12 cellular contexts compared by ENCODE assay signal in genomic region chr2:240624011-240624949, GRCh38. TPM values are rescaled to one million over a fixed set of nuclear protein-coding genes. Genes with fewer than 3 reads are reported as not detected.
DNase-seq lines count a peak whose midpoint lies in the region; ATAC-seq and TF ChIP-seq lines count a peak whose summit lies in the region.
"Had no signal": no experiment of that assay in that cellular context is flagged by ENCODE, and none has a peak within 500 bp of the region (broad histone marks: within the 10 kb centered on the region; RNA-seq: fewer than 3 reads in every experiment).

No MANE protein-coding gene starts in this region.

- H3K27ac ChIP-seq in lower lobe of right lung (peak overlapping the region; percentile 24), upper lobe of right lung (no peak overlapping the region)
- H3K27ac ChIP-seq: C4-2B, neural progenitor cell had no signal

- TF ChIP-seq CTCF in lower lobe of right lung (IDR thresholded peaks at IDR 0.05), result no peak
- TF ChIP-seq CTCF in upper lobe of right lung (IDR thresholded peaks at IDR 0.05), result no peak
- no peak for TF ChIP-seq CTCF in MCF 10A (IDR thresholded peaks at IDR 0.05; ENCODE audit: unreplicated experiment)

- H3K27me3 ChIP-seq in lower lobe of right lung (ENCODE audit: low read depth) (no peaks in the 10 kb centered on the region), upper lobe of right lung (no peaks in the 10 kb centered on the region)
- H3K27me3 ChIP-seq: neural progenitor cell had no signal

- peaks cover 55% of the 10 kb centered on the region for H3K4me1 Mint-ChIP-seq in activated naive CD4-positive, alpha-beta T cell treated with anti-CD3 and anti-CD28 coated beads for 36 hours (ENCODE audit: low read depth)
- no peaks in the 10 kb centered on the region for H3K4me1 Mint-ChIP-seq in activated T-helper 17 cell treated with anti-CD3 and anti-CD28 coated beads, Interleukin-2, amount 50 U/mL, for 72 hours
- H3K4me1 Mint-ChIP-seq in MCF 10A (ENCODE audit: insufficient read depth, unreplicated experiment), result no peaks in the 10 kb centered on the region

- peak; percentile 13 for DNase-seq in activated naive CD4-positive, alpha-beta T cell treated with anti-CD3 and anti-CD28 coated beads for 36 hours
- no peak for DNase-seq in activated naive CD4-positive, alpha-beta T cell treated with Interleukin-2 at 50 U/mL for 16 hours
- DNase-seq in lower lobe of right lung (peak; percentile 45), upper lobe of right lung (peak; percentile 63), MCF 10A (ENCODE audit: unreplicated experiment) (no peak)
- DNase-seq: NCI-H2227 treated with DMSO at 0.1 percent for 48 hours had no signal

- POLR2A ChIA-PET in MCF 10A (lab: Yijun Ruan, JAX), result no interaction called here

- H3K9me3 Mint-ChIP-seq in activated naive CD4-positive, alpha-beta T cell treated with anti-CD3 and anti-CD28 coated beads for 36 hours, result no peaks in the 10 kb centered on the region
- H3K9me3 Mint-ChIP-seq in activated T-helper 17 cell treated with anti-CD3 and anti-CD28 coated beads, Interleukin-2, amount 50 U/mL, for 72 hours, result no peaks in the 10 kb centered on the region
- H3K9me3 Mint-ChIP-seq in MCF 10A (ENCODE audit: unreplicated experiment), result no peaks in the 10 kb centered on the region
- H3K9me3 Mint-ChIP-seq: IgD-negative memory B cell, neural progenitor cell had no signal

- no peaks in the 10 kb centered on the region for H3K36me3 Mint-ChIP-seq in activated naive CD4-positive, alpha-beta T cell treated with anti-CD3 and anti-CD28 coated beads for 36 hours (ENCODE audit: low read depth)
- H3K36me3 Mint-ChIP-seq in activated T-helper 17 cell treated with anti-CD3 and anti-CD28 coated beads, Interleukin-2, amount 50 U/mL, for 72 hours (ENCODE audit: low read depth), result no peaks in the 10 kb centered on the region
- H3K36me3 Mint-ChIP-seq in MCF 10A (ENCODE audit: insufficient read depth, unreplicated experiment), result no peaks in the 10 kb centered on the region
- H3K36me3 Mint-ChIP-seq: neural progenitor cell had no signal

- H3K27ac Mint-ChIP-seq in activated naive CD4-positive, alpha-beta T cell treated with anti-CD3 and anti-CD28 coated beads for 36 hours, result peak overlapping the region; percentile 47
- H3K27ac Mint-ChIP-seq in activated T-helper 17 cell treated with anti-CD3 and anti-CD28 coated beads, Interleukin-2, amount 50 U/mL, for 72 hours, result peak overlapping the region; percentile 58
- no peak overlapping the region for H3K27ac Mint-ChIP-seq in MCF 10A (ENCODE audit: low read depth, unreplicated experiment)
- H3K27ac Mint-ChIP-seq: neural progenitor cell had no signal

- CTCF ChIA-PET in activated naive CD4-positive, alpha-beta T cell treated with anti-CD3 and anti-CD28 coated beads for 36 hours (lab: Charles Lee), result interaction anchor here (0.6 kb wide), 1 partner anchor 678 kb away, joined by 3 read pairs; no protein-coding TSS in a partner anchor
- CTCF ChIA-PET in MCF 10A (lab: Yijun Ruan, JAX), result interaction anchor here (0.6 kb wide), 1 partner anchor 67 kb away, joined by 3 read pairs; no protein-coding TSS in a partner anchor

- H3K4me1 ChIP-seq in lower lobe of right lung (peaks cover 42% of the 10 kb centered on the region), upper lobe of right lung (peaks cover 7% of the 10 kb centered on the region)
- H3K4me1 ChIP-seq: neural progenitor cell had no signal

- no peaks in the 10 kb centered on the region for H3K27me3 Mint-ChIP-seq in activated naive CD4-positive, alpha-beta T cell treated with anti-CD3 and anti-CD28 coated beads for 36 hours (ENCODE audit: low read depth)
- no peaks in the 10 kb centered on the region for H3K27me3 Mint-ChIP-seq in activated T-helper 17 cell treated with anti-CD3 and anti-CD28 coated beads, Interleukin-2, amount 50 U/mL, for 72 hours
- no peaks in the 10 kb centered on the region for H3K27me3 Mint-ChIP-seq in MCF 10A (ENCODE audit: insufficient read depth, unreplicated experiment)

- intact Hi-C loops in activated naive CD4-positive, alpha-beta T cell treated with anti-CD3 and anti-CD28 coated beads for 36 hours (cut with micrococcal nuclease), result loop anchor here (10.0 kb wide), 1 partner anchor 109 kb away; no protein-coding TSS in a partner anchor
- intact Hi-C loops in lower lobe of right lung (cut with DNase I), result no loop called here
- intact Hi-C loops in upper lobe of right lung (cut with DNase I), result no loop called here
- intact Hi-C loops in MCF 10A (cut with micrococcal nuclease), result no loop called here

- H3K36me3 ChIP-seq in lower lobe of right lung (no peaks in the 10 kb centered on the region), upper lobe of right lung (no peaks in the 10 kb centered on the region)
- H3K36me3 ChIP-seq: neural progenitor cell had no signal

- H3K9me3 ChIP-seq in lower lobe of right lung (no peaks in the 10 kb centered on the region), upper lobe of right lung (no peaks in the 10 kb centered on the region)

- BruUV-seq in MCF 10A (replicated peaks; lab: Mats Ljungman, UMichigan), result no TSS peak

- no peak overlapping the region for H3K4me3 ChIP-seq in lower lobe of right lung
- H3K4me3 ChIP-seq in upper lobe of right lung, result no peak overlapping the region
- H3K4me3 ChIP-seq: neural progenitor cell had no signal

- H3K4me3 Mint-ChIP-seq in activated naive CD4-positive, alpha-beta T cell treated with anti-CD3 and anti-CD28 coated beads for 36 hours, result no peak overlapping the region
- H3K4me3 Mint-ChIP-seq in activated T-helper 17 cell treated with anti-CD3 and anti-CD28 coated beads, Interleukin-2, amount 50 U/mL, for 72 hours, result peak overlapping the region; percentile 49
- no peak overlapping the region for H3K4me3 Mint-ChIP-seq in MCF 10A (ENCODE audit: unreplicated experiment)
- H3K4me3 Mint-ChIP-seq: neural progenitor cell had no signal

- no peak for ATAC-seq in activated T-helper 17 cell treated with anti-CD3 and anti-CD28 coated beads, Interleukin-2, amount 50 U/mL, for 72 hours (replicated peaks)
- ATAC-seq in lower lobe of right lung (peak in 1 of 2 donors; percentile 2), upper lobe of right lung (no peak), HG03520 (IDR thresholded peaks at IDR 0.05; ENCODE audit: unreplicated experiment) (no peak), HG02763 (IDR thresholded peaks at IDR 0.05; ENCODE audit: unreplicated experiment) (no peak)

RNA-seq across cellular contexts. Expression of gene GPR35, which starts 1.0 kb away (rescaled TPM):
- 1 to 10 TPM; 2.5 to 2.6 TPM for total RNA-seq in activated naive CD4-positive, alpha-beta T cell treated with anti-CD3 and anti-CD28 coated beads for 36 hours
- total RNA-seq in activated T-helper 17 cell treated with anti-CD3 and anti-CD28 coated beads, Interleukin-2, amount 50 U/mL, for 72 hours, result 1 to 10 TPM; 2.0 to 4.4 TPM
- total RNA-seq in lower lobe of right lung, result 4.7 TPM
- total RNA-seq in upper lobe of right lung, result 3.4 TPM
- total RNA-seq in MCF 10A (2022), result 0.42 and 0.81 TPM in 2 replicates

RNA-seq across cellular contexts. Expression of gene CAPN10, which starts 37.7 kb away (rescaled TPM):
- total RNA-seq in activated naive CD4-positive, alpha-beta T cell treated with anti-CD3 and anti-CD28 coated beads for 36 hours, result 10 to 100 TPM; 24.9 to 28.5 TPM
- total RNA-seq in activated T-helper 17 cell treated with anti-CD3 and anti-CD28 coated beads, Interleukin-2, amount 50 U/mL, for 72 hours, result 10 to 100 TPM; 28.6 to 42.3 TPM
- total RNA-seq in lower lobe of right lung (37.2 TPM), upper lobe of right lung (31.8 TPM), MCF 10A (2022) (27.6 and 35.2 TPM in 2 replicates)

RNA-seq across cellular contexts. Expression of gene RNPEPL1, which starts 56.0 kb away (rescaled TPM):
- total RNA-seq in activated naive CD4-positive, alpha-beta T cell treated with anti-CD3 and anti-CD28 coated beads for 36 hours, result 10 to 100 TPM; 40.3 to 44.3 TPM
- total RNA-seq in activated T-helper 17 cell treated with anti-CD3 and anti-CD28 coated beads, Interleukin-2, amount 50 U/mL, for 72 hours, result 10 to 100 TPM; 27.2 to 52.7 TPM
- total RNA-seq in lower lobe of right lung (102 TPM), upper lobe of right lung (88.6 TPM), MCF 10A (2022) (31.5 and 33.7 TPM in 2 replicates)

RNA-seq across cellular contexts. Expression of gene AQP12B, which starts 58.4 kb away (rescaled TPM):
- not detected for total RNA-seq in activated naive CD4-positive, alpha-beta T cell treated with anti-CD3 and anti-CD28 coated beads for 36 hours
- not detected for total RNA-seq in activated T-helper 17 cell treated with anti-CD3 and anti-CD28 coated beads, Interleukin-2, amount 50 U/mL, for 72 hours
- total RNA-seq in lower lobe of right lung, result not detected
- total RNA-seq in upper lobe of right lung, result not detected
- total RNA-seq in MCF 10A (2022), result not detected in 2 replicates

Comparison
In these comparisons a context has a peak if more than half of its experiments do, and no peak if none do; other contexts are left out.
1. DNase-seq: peak in activated naive CD4-positive, alpha-beta T cell treated with anti-CD3 and anti-CD28 coated beads for 36 hours (single experiment), lower lobe of right lung (single experiment) and upper lobe of right lung (single experiment); none in activated naive CD4-positive, alpha-beta T cell treated with Interleukin-2 at 50 U/mL for 16 hours (single experiment) and MCF 10A (single experiment).